29 cellular contexts compared by ENCODE assay signal in the genomic region with DNA sequence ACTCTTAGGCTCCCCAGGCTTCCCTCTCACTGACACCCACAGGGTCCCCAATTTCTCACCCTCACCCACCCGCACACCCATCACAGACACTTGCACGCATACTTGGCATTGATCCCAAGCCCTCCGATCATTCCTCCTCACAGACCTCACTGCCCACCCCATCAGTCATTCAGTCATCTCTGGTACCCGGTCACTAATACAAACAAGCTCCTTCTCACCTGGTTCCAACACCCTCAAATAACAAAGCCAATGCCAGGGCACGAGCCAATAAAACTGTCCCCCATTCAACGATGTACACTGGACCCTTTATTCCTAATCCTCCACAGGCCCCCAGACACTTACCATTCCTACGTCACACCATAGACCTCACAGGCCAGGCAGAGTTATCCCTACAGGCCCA. TPM values are rescaled to one million over a fixed set of nuclear protein-coding genes. Genes with fewer than 3 reads are reported as not detected.
DNase-seq lines count a peak whose midpoint lies in the region; ATAC-seq and TF ChIP-seq lines count a peak whose summit lies in the region.
"Had no signal": no experiment of that assay in that cellular context is flagged by ENCODE, and none has a peak within 500 bp of the region (broad histone marks: within the 10 kb centered on the region; RNA-seq: fewer than 3 reads in every experiment).

No MANE protein-coding gene starts in this region.

- peaks cover 11% of the 10 kb centered on the region for H3K9me3 ChIP-seq in CD4-positive, alpha-beta T cell (ENCODE audit: control insufficient read depth, low read length)

- ATAC-seq in CD4-positive, alpha-beta T cell (ENCODE audit: poor library complexity) = no peak
- ATAC-seq in effector memory CD8-positive, alpha-beta T cell (replicated peaks) = no peak
- no peak for ATAC-seq in left ventricle myocardium superior
- ATAC-seq: activated CD4-positive, CD25-positive, alpha-beta regulatory T cell treated with anti-CD3 and anti-CD28 coated beads, Interleukin-2, amount 50 U/mL, for 24 hours; right lobe of liver; stimulated activated memory B cell treated with anti-CD40 and anti-IgM and Interleukin-4, amounts not matched to agents 10 μg/mL and 1 μg/mL and 100 μg/mL, for 72 hours had no signal

- no TSS peak for BruUV-seq in Calu3 (replicated peaks; lab: Mats Ljungman, UMichigan)

- no peak for DNase-seq in CD4-positive, alpha-beta T cell
- DNase-seq in Calu3 = no peak
- no peak for DNase-seq in effector memory CD8-positive, alpha-beta T cell
- no peak for DNase-seq in nephron progenitor cell
- DNase-seq in stimulated activated CD4-positive, alpha-beta T cell treated with anti-CD3 and anti-CD28 coated beads, Interleukin-2, amount 100 ng/mL, for 24 hours = no peak
- no peak for DNase-seq in left ventricle myocardium superior
- no peak for DNase-seq in NCI-H524 (lab: John Stamatoyannopoulos, UW)
- DNase-seq: activated naive CD4-positive, alpha-beta T cell; activated T-cell treated with anti-CD3 and anti-CD28 coated beads for 4 hours; anterior cingulate cortex; C1 segment of cervical spinal cord; esophagus squamous epithelium; foreskin melanocyte; mesendoderm; MM.1S; naive B cell; NCI-H1417; NCI-H2029 treated with DMSO at 0.1 percent for 48 hours; NCI-H2227 treated with DMSO at 0.1 percent for 48 hours; right lobe of liver; SHP77 treated with DMSO at 0.1 percent for 48 hours; stimulated activated CD4-positive, alpha-beta T cell treated with anti-CD3 and anti-CD28 coated beads, Interleukin-4, amount 100 ng/mL, for 1 hour had no signal

- intact Hi-C loops in CD4-positive, alpha-beta T cell (cut with DNase I, micrococcal nuclease) = loop anchor here in 1 of 2 experiments (2.0 kb wide), 1 partner anchor 41 kb away; no protein-coding TSS in a partner anchor
- intact Hi-C loops in Calu3 (cut with micrococcal nuclease; ENCODE audit: unreplicated experiment) (no loop called here), left ventricle myocardium superior (cut with micrococcal nuclease) (no loop called here)

- H3K4me1 Mint-ChIP-seq in CD4-positive, alpha-beta T cell (ENCODE audit: low read depth) = peaks cover 29% of the 10 kb centered on the region
- H3K4me1 Mint-ChIP-seq in Calu3 (ENCODE audit: low read depth, unreplicated experiment) (peaks cover 27% of the 10 kb centered on the region), nephron progenitor cell (peaks cover 21% of the 10 kb centered on the region)
- peaks cover 20 to 31% of the 10 kb centered on the region in 2 donors for H3K4me1 Mint-ChIP-seq in effector memory CD8-positive, alpha-beta T cell (ENCODE audit: low read depth in 2 of 2)

- H3K27me3 Mint-ChIP-seq in CD4-positive, alpha-beta T cell = no peaks in the 10 kb centered on the region
- H3K27me3 Mint-ChIP-seq in Calu3 (ENCODE audit: unreplicated experiment) = no peaks in the 10 kb centered on the region
- no peaks in the 10 kb centered on the region for H3K27me3 Mint-ChIP-seq in effector memory CD8-positive, alpha-beta T cell
- peaks cover 3% of the 10 kb centered on the region for H3K27me3 Mint-ChIP-seq in nephron progenitor cell (ENCODE audit: low read depth, poor library complexity)
- H3K27me3 Mint-ChIP-seq: naive B cell; stimulated activated memory B cell treated with anti-CD40 and anti-IgM and Interleukin-4, amounts not matched to agents 10 μg/mL and 1 μg/mL and 100 μg/mL, for 72 hours had no signal

- H3K4me3 Mint-ChIP-seq in CD4-positive, alpha-beta T cell = peak overlapping the region; percentile 56
- H3K4me3 Mint-ChIP-seq in Calu3 (ENCODE audit: low read depth, unreplicated experiment) (no peak overlapping the region), nephron progenitor cell (peak overlapping the region; percentile 63)
- no peak overlapping the region for H3K4me3 Mint-ChIP-seq in effector memory CD8-positive, alpha-beta T cell
- H3K4me3 Mint-ChIP-seq: stimulated activated memory B cell treated with anti-CD40 and anti-IgM and Interleukin-4, amounts not matched to agents 10 μg/mL and 1 μg/mL and 100 μg/mL, for 72 hours had no signal

- H3K27me3 ChIP-seq in CD4-positive, alpha-beta T cell (ENCODE audit: control insufficient read depth, insufficient read depth, low read length) = no peaks in the 10 kb centered on the region
- H3K27me3 ChIP-seq: cardiac muscle cell, esophagus squamous epithelium, hepatocyte, Peyer's patch, right lobe of liver had no signal

- POLR2A ChIA-PET in CD4-positive, alpha-beta T cell (lab: Charles Lee) = no interaction called here

- CTCF ChIA-PET in CD4-positive, alpha-beta T cell (lab: Charles Lee) = no interaction called here
- CTCF ChIA-PET in Calu3 (lab: Charles Lee) = no interaction called here

- H3K9me3 Mint-ChIP-seq in CD4-positive, alpha-beta T cell = peaks cover 5% of the 10 kb centered on the region
- peaks cover 17% of the 10 kb centered on the region for H3K9me3 Mint-ChIP-seq in Calu3 (ENCODE audit: low read depth, unreplicated experiment)
- H3K9me3 Mint-ChIP-seq in effector memory CD8-positive, alpha-beta T cell = peaks cover 0 to 3% of the 10 kb centered on the region in 2 donors
- peaks cover 25% of the 10 kb centered on the region for H3K9me3 Mint-ChIP-seq in nephron progenitor cell

- H3K27ac ChIP-seq in CD4-positive, alpha-beta T cell (ENCODE audit: low read depth, low read length) = no peak overlapping the region
- H3K27ac ChIP-seq: cardiac muscle cell, coronary artery, esophagus squamous epithelium, KMS-11, Peyer's patch, right lobe of liver had no signal

- TF ChIP-seq CTCF in CD4-positive, alpha-beta T cell (IDR thresholded peaks at IDR 0.05) = no peak
- no peak for TF ChIP-seq CTCF in Calu3 (IDR thresholded peaks at IDR 0.05; ENCODE audit: unreplicated experiment)
- no peak for TF ChIP-seq CTCF in nephron progenitor cell (IDR thresholded peaks at IDR 0.05)

- peak overlapping the region; percentile 20 for H3K27ac Mint-ChIP-seq in CD4-positive, alpha-beta T cell
- H3K27ac Mint-ChIP-seq in Calu3 (ENCODE audit: unreplicated experiment) (peak overlapping the region; percentile 80), nephron progenitor cell (no peak overlapping the region)
- H3K27ac Mint-ChIP-seq in effector memory CD8-positive, alpha-beta T cell = peak overlapping the region; percentile 96

- H3K36me3 Mint-ChIP-seq in CD4-positive, alpha-beta T cell (ENCODE audit: low read depth) = peaks cover 32% of the 10 kb centered on the region
- H3K36me3 Mint-ChIP-seq in Calu3 (ENCODE audit: insufficient read depth, unreplicated experiment) (peaks cover 56% of the 10 kb centered on the region), nephron progenitor cell (ENCODE audit: low read depth) (peaks cover 24% of the 10 kb centered on the region)
- peaks cover 11% of the 10 kb centered on the region for H3K36me3 Mint-ChIP-seq in effector memory CD8-positive, alpha-beta T cell (ENCODE audit: insufficient read depth)

RNA-seq across cellular contexts. Expression of a gene that starts 2.3 kb away (rescaled TPM):
- total RNA-seq in CD4-positive, alpha-beta T cell = 1 to 10 TPM; 5.3 to 5.8 TPM
- total RNA-seq in Calu3 (2022) (31.1 and 32.8 TPM in 2 replicates), left ventricle myocardium superior (13.9 TPM)

RNA-seq across cellular contexts. Expression of a gene that starts 32.4 kb away (rescaled TPM):
- total RNA-seq in CD4-positive, alpha-beta T cell = 10 to 100 TPM; 29.1 to 31.9 TPM
- total RNA-seq in Calu3 (2022) (25.3 and 28.5 TPM in 2 replicates), left ventricle myocardium superior (4.7 TPM)

Comparison
In these comparisons a context has a peak if more than half of its experiments do, and no peak if none do; other contexts are left out.
1. H3K4me3 Mint-ChIP-seq: peak in CD4-positive, alpha-beta T cell (single experiment) and nephron progenitor cell (single experiment); none in Calu3 (single experiment) and effector memory CD8-positive, alpha-beta T cell (0 of 2).